ENCODE assay signal across 1 cellular context in the genomic region with DNA sequence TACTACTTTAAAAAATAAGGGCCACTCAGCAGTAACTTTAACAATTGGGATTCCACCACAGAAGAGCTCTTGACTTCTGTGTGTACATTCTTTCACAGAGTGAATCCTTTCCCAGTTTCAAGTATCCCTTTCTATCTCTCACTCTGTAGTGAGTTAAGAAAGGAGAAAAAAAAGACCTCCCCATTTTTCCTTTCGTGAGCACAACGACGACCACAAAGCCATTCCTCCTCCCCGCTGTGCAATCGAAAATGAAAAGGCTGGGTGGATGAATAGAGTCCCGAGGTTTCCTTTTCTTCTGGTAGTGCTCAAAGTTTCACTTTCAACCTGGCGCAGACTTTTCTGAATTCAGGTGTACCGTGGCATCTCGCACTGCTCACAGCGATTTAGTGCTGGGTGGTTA.
TF ChIP-seq lines count a peak whose summit lies in the region.

No MANE protein-coding gene starts in this region.

TF ChIP-seq in H1, 55 proteins besides CTCF, POLR2A, EP300 and RAD21 (continued from another document):
- TF ChIP-seq, protein P1, sequence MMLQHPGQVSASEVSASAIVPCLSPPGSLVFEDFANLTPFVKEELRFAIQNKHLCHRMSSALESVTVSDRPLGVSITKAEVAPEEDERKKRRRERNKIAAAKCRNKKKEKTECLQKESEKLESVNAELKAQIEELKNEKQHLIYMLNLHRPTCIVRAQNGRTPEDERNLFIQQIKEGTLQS (IDR thresholded peaks at IDR 0.05; ENCODE audit: insufficient read depth, low read depth, low read length) = no peak
- TF ChIP-seq TAF7 (optimal IDR thresholded peaks at IDR 0.05; ENCODE audit: borderline replicate concordance, low read depth, low read length) (no peak), TEAD4 (IDR thresholded peaks at IDR 0.05; ENCODE audit: low read depth, low read length) (no peak), BRCA1 (IDR thresholded peaks at IDR 0.05; ENCODE audit: low read depth, low read length) (no peak), CHD2 (IDR thresholded peaks at IDR 0.05; ENCODE audit: low read length) (no peak), RFX5 (IDR thresholded peaks at IDR 0.05; ENCODE audit: borderline replicate concordance, low read depth, low read length) (no peak), TCF12 (IDR thresholded peaks at IDR 0.05; ENCODE audit: low read depth, low read length) (no peak), E2F6 (IDR thresholded peaks at IDR 0.05) (no peak), NRF1 (IDR thresholded peaks at IDR 0.05; ENCODE audit: low read depth, low read length) (no peak), GTF2F1 (IDR thresholded peaks at IDR 0.05; ENCODE audit: borderline replicate concordance, low read depth, low read length) (no peak), POLR2AphosphoS5 (IDR thresholded peaks at IDR 0.05; ENCODE audit: low read depth, low read length) (no peak), SP1 (IDR thresholded peaks at IDR 0.05; ENCODE audit: low read depth, low read length) (no peak), CHD7 (IDR thresholded peaks at IDR 0.05; ENCODE audit: insufficient replicate concordance, low read length) (no peak), CTBP2 (IDR thresholded peaks at IDR 0.05; ENCODE audit: borderline replicate concordance, insufficient read depth, insufficient read length, low read length) (no peak), SIRT6 (IDR thresholded peaks at IDR 0.05; ENCODE audit: low read length) (no peak)
- TF ChIP-seq, protein P2, sequence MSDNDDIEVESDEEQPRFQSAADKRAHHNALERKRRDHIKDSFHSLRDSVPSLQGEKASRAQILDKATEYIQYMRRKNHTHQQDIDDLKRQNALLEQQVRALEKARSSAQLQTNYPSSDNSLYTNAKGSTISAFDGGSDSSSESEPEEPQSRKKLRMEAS (IDR thresholded peaks at IDR 0.05) = no peak
